In genomic region chr10:32982293-32982709, GRCh38 we compare ENCODE assay signal across 9 cellular contexts. TPM values are rescaled to one million over a fixed set of nuclear protein-coding genes. Genes with fewer than 3 reads are reported as not detected.
A peak's percentile ranks its signal among the peaks of the same experiment; 100 is the strongest.
DNase-seq lines count a peak whose midpoint lies in the region; ATAC-seq and TF ChIP-seq lines count a peak whose summit lies in the region.
"Had no signal": no experiment of that assay in that cellular context is flagged by ENCODE, and none has a peak within 500 bp of the region (broad histone marks: within the 10 kb centered on the region; RNA-seq: fewer than 3 reads in every experiment).

No MANE protein-coding gene starts in this region.

- H3K4me1 ChIP-seq in heart right ventricle (peaks cover 0 to 68% (median 36%) of the 10 kb centered on the region in 9 donors), mesodermal cell (ENCODE audit: control insufficient read depth, insufficient read depth, low read length, poor library complexity, severe bottlenecking) (peaks cover 41% of the 10 kb centered on the region), uterus (peaks cover 0 to 6% of the 10 kb centered on the region in 2 donors)

- H3K9me3 ChIP-seq in heart right ventricle (no peaks in the 10 kb centered on the region), mesodermal cell (ENCODE audit: control insufficient read depth, low read length) (no peaks in the 10 kb centered on the region), uterus (no peaks in the 10 kb centered on the region)

- H3K36me3 ChIP-seq in heart right ventricle = no peaks in the 10 kb centered on the region
- no peaks in the 10 kb centered on the region for H3K36me3 ChIP-seq in mesodermal cell (ENCODE audit: control insufficient read depth, insufficient read depth, low read length)
- no peaks in the 10 kb centered on the region for H3K36me3 ChIP-seq in uterus

- WGBS in heart right ventricle, 2 donors = 77 to 85% methylated on average over 9 of the region's 9 CpGs
- 82 to 91% methylated on average over 5 to 7 of the region's 9 CpGs for WGBS in mesodermal cell (ENCODE audit: insufficient coverage in 2 of 2), 2 experiments

- H3K27me3 ChIP-seq in heart right ventricle = no peaks in the 10 kb centered on the region
- no peaks in the 10 kb centered on the region for H3K27me3 ChIP-seq in uterus

- intact Hi-C loops in heart right ventricle (cut with DNase I) = no loop called here
- intact Hi-C loops in cardiac septum (cut with DNase I) = loop anchor here (2.0 to 10.0 kb wide), 2 partner anchors 22 to 538 kb away; partner anchors contain the start of gene CCDC7
- intact Hi-C loops in uterus (cut with DNase I; ENCODE audit: low total_unique reads) = no loop called here

- TF ChIP-seq POLR2A in uterus (IDR thresholded peaks at IDR 0.05) = no peak

- no peak for DNase-seq in heart right ventricle
- no peak for DNase-seq in cardiac septum (ENCODE audit: low spot score)
- peak; percentile 90 for DNase-seq in choroid plexus epithelial cell (ENCODE audit: low read depth)
- DNase-seq in uterus = no peak
- no peak for DNase-seq in NOMO-1 treated with dmso at 0.1 percent for 144 hours (lab: John Stamatoyannopoulos, UW; ENCODE audit: unreplicated experiment)
- DNase-seq in islet precursor cell = no peak
- DNase-seq: effector CD4-positive, alpha-beta T cell had no signal

- TF ChIP-seq CTCF in heart right ventricle (IDR thresholded peaks at IDR 0.05) (no peak), choroid plexus epithelial cell (conservative IDR thresholded peaks at IDR 0.05; ENCODE audit: low read depth, low read length) (no peak), uterus (IDR thresholded peaks at IDR 0.05) (no peak)

- ATAC-seq in heart right ventricle = no peak
- ATAC-seq in HG03469 (IDR thresholded peaks at IDR 0.05; ENCODE audit: unreplicated experiment) = no peak

- H3K27ac ChIP-seq in heart right ventricle (peak overlapping the region in 9 of 10 donors; percentile 87 to 98 (median 95)), mesodermal cell (ENCODE audit: low read depth, low read length, severe bottlenecking) (peak overlapping the region; percentile 99), uterus (peak overlapping the region; percentile 93 to 98)

- H3K4me3 ChIP-seq in heart right ventricle (no peak overlapping the region), choroid plexus epithelial cell (ENCODE audit: low read depth, low read length) (no peak overlapping the region), mesodermal cell (ENCODE audit: extremely low read depth, insufficient read depth, low read length, poor library complexity, severe bottlenecking) (no peak overlapping the region), uterus (no peak overlapping the region)

RNA-seq across cellular contexts. Expression of gene ITGB1, which starts 24.3 kb away (rescaled TPM):
- total RNA-seq in heart right ventricle (100 to 1,000 TPM; 503 to 713 (median 595) TPM), cardiac septum (715 TPM), uterus (1,000 to 10,000 TPM in 1 of 4 donors, 100 to 1,000 TPM in 3; 484 to 1,046 (median 601) TPM)
- 100 to 1,000 TPM; 169 to 828 TPM for polyA plus RNA-seq in heart right ventricle
- 2,053 TPM for polyA plus RNA-seq in mesodermal cell (2013, experiment 1 of 2)
- polyA plus RNA-seq in mesodermal cell (2013, experiment 2 of 2) = 2,142 TPM
